8 cellular contexts compared by ENCODE assay signal in the genomic region with DNA sequence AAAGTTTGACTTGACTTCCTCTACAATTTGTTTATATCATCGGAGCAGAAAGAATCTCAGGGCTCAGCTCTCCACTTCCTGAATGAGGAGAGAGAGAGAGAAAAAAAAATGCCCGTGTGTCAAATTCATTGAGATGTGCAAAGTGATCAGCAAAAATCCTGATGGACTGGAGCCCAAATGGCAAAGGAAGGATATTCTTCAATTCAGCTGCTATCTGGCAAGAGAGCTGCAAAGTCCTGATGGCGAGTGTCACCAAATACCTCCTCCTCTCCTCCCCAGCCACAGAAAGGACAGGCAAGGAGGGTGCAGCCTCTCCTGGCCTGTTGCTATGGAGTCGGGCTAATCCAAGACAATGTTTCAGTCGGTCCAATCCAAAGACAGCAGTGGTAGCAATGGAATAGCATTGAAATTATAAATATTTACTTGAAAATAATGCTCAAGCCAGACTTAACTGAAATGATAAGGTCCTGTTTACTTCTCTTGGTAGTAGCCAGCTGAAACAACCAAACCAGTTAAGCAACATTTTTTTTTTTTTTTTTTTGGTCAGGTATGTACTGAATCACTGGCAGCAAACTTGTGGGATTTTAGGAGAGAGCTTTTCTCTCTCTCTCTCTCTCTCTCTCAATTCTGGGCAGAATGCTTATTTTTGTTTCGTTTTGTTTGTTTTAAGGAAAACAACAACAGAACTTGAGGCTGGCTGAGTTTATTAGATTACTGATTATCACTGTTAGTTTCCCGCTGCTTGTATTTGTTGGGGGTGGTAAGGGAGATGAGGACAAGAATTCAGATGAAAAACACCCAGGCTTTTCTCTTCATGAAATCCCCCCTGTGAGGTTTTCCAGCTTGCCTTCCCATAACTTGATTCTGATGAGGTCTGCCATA.
DNase-seq lines count a peak whose midpoint lies in the region; ATAC-seq, FAIRE-seq and TF ChIP-seq lines count a peak whose summit lies in the region.

No MANE protein-coding gene starts in this region.

- H3K27me3 ChIP-seq in A673 (replicated peaks; ENCODE audit: insufficient read depth, low read depth, low read length, poor library complexity) (no peaks in the 10 kb centered on the region), dorsolateral prefrontal cortex (no peaks in the 10 kb centered on the region), vagina (no peaks in the 10 kb centered on the region)

- H3K4me1 ChIP-seq in A673 (ENCODE audit: insufficient read depth, low read length, poor library complexity, severe bottlenecking) (peaks cover 61% of the 10 kb centered on the region), vagina (peaks cover 38% of the 10 kb centered on the region)

- POLR2A ChIA-PET in A673 (lab: Charles Lee; ENCODE audit: low non-redundant PET): no interaction called here

- no peak for ATAC-seq in GM18502 (IDR thresholded peaks at IDR 0.05; ENCODE audit: poor library complexity, unreplicated experiment)

- intact Hi-C loops in A673 (cut with micrococcal nuclease; ENCODE audit: unreplicated experiment): loop anchor here (2.0 to 5.0 kb wide), 3 partner anchors 34 to 287 kb away; no protein-coding TSS in a partner anchor
- intact Hi-C loops in dorsolateral prefrontal cortex (cut with DNase I): no loop called here
- intact Hi-C loops in vagina (cut with DNase I): no loop called here

- H3K4me3 ChIP-seq in A673 (ENCODE audit: low read depth, low read length, poor library complexity, severe bottlenecking): no peak overlapping the region
- peak overlapping the region in 30 of 59 donors; percentile 1 to 45 (median 28) for H3K4me3 ChIP-seq in dorsolateral prefrontal cortex
- peak overlapping the region in 1 of 2 donors; percentile 13 for H3K4me3 ChIP-seq in vagina

- TF ChIP-seq POLR2A in vagina (IDR thresholded peaks at IDR 0.05): no peak

- H3K36me3 ChIP-seq in A673 (ENCODE audit: insufficient read depth, low read length, poor library complexity, severe bottlenecking) (no peaks in the 10 kb centered on the region), vagina (no peaks in the 10 kb centered on the region)

- TF ChIP-seq CTCF in A673 (conservative IDR thresholded peaks at IDR 0.05; ENCODE audit: low read depth, low read length): no peak
- no peak for TF ChIP-seq CTCF in dorsolateral prefrontal cortex (IDR thresholded peaks at IDR 0.05 in 54 of 56, conservative IDR thresholded peaks at IDR 0.05 in 2 of 56; ENCODE audit: low read depth in 1 of 56, partially characterized antibody in 56 of 56)
- no peak for TF ChIP-seq CTCF in vagina (IDR thresholded peaks at IDR 0.05)

- FAIRE-seq in GM18507 (lab: Jason Lieb, UNC): peak; percentile 59

- BruUV-seq in A673 (replicated peaks; lab: Mats Ljungman, UMichigan): no TSS peak

- H3K9me3 ChIP-seq in A673 (ENCODE audit: low read depth, low read length, poor library complexity, severe bottlenecking): no peaks in the 10 kb centered on the region
- no peaks in the 10 kb centered on the region for H3K9me3 ChIP-seq in vagina

- CTCF ChIA-PET in A673 (lab: Charles Lee): interaction anchor here (0.6 to 0.7 kb wide), 3 partner anchors 55 to 330 kb away, joined by 3 to 7 read pairs (median 4); no protein-coding TSS in a partner anchor

- peak; percentile 72 for DNase-seq in A673 (ENCODE audit: low spot score)
- no peak for DNase-seq in GM18507 (ENCODE audit: extremely low spot score, insufficient read length, low read depth)
- peak; percentile 29 for DNase-seq in RPMI8226
- DNase-seq in dorsolateral prefrontal cortex: no peak
- DNase-seq in midbrain (lab: John Stamatoyannopoulos, UW): peak; percentile 45
- DNase-seq in vagina (ENCODE audit: extremely low spot score in 2 of 2): no peak
- DNase-seq in stimulated activated CD4-positive, alpha-beta T cell treated with anti-CD3 and anti-CD28 coated beads, Interleukin-4, amount 100 ng/mL, for 24 hours: no peak

- peak overlapping the region; percentile 79 for H3K27ac ChIP-seq in A673 (ENCODE audit: low read depth, low read length, poor library complexity, severe bottlenecking)
- peak overlapping the region in 19 of 59 donors; percentile 4 to 57 (median 37) for H3K27ac ChIP-seq in dorsolateral prefrontal cortex
- peak overlapping the region; percentile 85 for H3K27ac ChIP-seq in vagina

Comparison
In these comparisons a context has a peak if more than half of its experiments do, and no peak if none do; other contexts are left out.
1. DNase-seq: peak in A673 (single experiment), RPMI8226 (single experiment) and midbrain (single experiment); none in GM18507 (single experiment), dorsolateral prefrontal cortex (0 of 10), vagina (0 of 2) and stimulated activated CD4-positive, alpha-beta T cell treated with anti-CD3 and anti-CD28 coated beads, Interleukin-4, amount 100 ng/mL, for 24 hours (single experiment).